In the genomic region with DNA sequence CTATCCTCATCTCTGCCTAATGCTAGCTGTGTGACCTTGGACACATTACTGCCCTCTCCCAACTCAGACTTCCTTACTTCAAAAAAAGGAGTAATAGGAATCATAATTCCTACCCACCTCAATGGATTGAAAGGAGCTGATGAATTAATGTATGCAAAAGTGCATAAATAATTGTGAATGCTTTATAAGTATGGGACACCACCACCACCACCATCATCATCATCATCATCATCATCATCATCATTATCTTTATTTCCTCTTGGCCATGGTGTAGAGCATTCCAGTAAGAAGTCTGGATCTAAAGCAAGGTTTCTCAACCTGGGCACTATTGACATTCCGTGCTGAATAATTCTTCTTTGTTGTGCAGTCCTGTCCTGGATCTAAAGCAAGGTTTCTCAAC, we compare ENCODE assay signal across 10 cellular contexts.
"Had no signal": no experiment of that assay in that cellular context is flagged by ENCODE, and none has a peak within 500 bp of the region (broad histone marks: within the 10 kb centered on the region; RNA-seq: fewer than 3 reads in every experiment).

No MANE protein-coding gene starts in this region.

- DNase-seq: GM23248, GOT3, H9, HCEC 1CT, HFFc6 had no signal

- H3K4me2 ChIP-seq: GM23338 had no signal

- H2AFZ ChIP-seq: GM23248, GM23338 had no signal

- H3K4me3 Mint-ChIP-seq: GM23338, H9, HFFc6 had no signal

- FAIRE-seq: H1, H54 had no signal

- H3K36me3 ChIP-seq: HAP-1 had no signal

- H3K4me1 ChIP-seq: HAP-1 had no signal

- H3K4me3 ChIP-seq: GM23248, GM23338, HAP-1 had no signal

- ATAC-seq: GM23338, HCT116 had no signal

- H3K27ac ChIP-seq: GM23248 had no signal

- H3K9ac ChIP-seq: GM23248 had no signal

- H3K27ac Mint-ChIP-seq: GM23338, H9, HFFc6 had no signal
